In genomic region chr17:33091271-33091670, GRCh38 we compare ENCODE assay signal across 25 cellular contexts.
DNase-seq lines count a peak whose midpoint lies in the region; ATAC-seq, FAIRE-seq and TF ChIP-seq lines count a peak whose summit lies in the region.
"Had no signal": no experiment of that assay in that cellular context is flagged by ENCODE, and none has a peak within 500 bp of the region (broad histone marks: within the 10 kb centered on the region; RNA-seq: fewer than 3 reads in every experiment).

No MANE protein-coding gene starts in this region.

- no peak overlapping the region for H3K4me2 ChIP-seq in PC-3 (ENCODE audit: low read length)
- H3K4me2 ChIP-seq in HepG2 (ENCODE audit: low read depth, low read length) = no peak overlapping the region

- no peaks in the 10 kb centered on the region for H3F3A ChIP-seq in PC-3 (ENCODE audit: low read length, unreplicated experiment)

- intact Hi-C loops in A673 (cut with micrococcal nuclease; ENCODE audit: unreplicated experiment) = no loop called here
- intact Hi-C loops in PC-3 (cut with micrococcal nuclease) = no loop called here
- intact Hi-C loops in HepG2 (cut with micrococcal nuclease; ENCODE audit: unreplicated experiment) = no loop called here
- intact Hi-C loops in left ventricle myocardium inferior (cut with micrococcal nuclease) = no loop called here

- no peaks in the 10 kb centered on the region for H3K9me3 Mint-ChIP-seq in endothelial cell (ENCODE audit: unreplicated experiment)
- H3K9me3 Mint-ChIP-seq in mesothelial cell of epicardium = no peaks in the 10 kb centered on the region
- H3K9me3 Mint-ChIP-seq: IgD-negative memory B cell had no signal

- no peak overlapping the region for H3K27ac ChIP-seq in A673 (ENCODE audit: low read depth, low read length, poor library complexity, severe bottlenecking)
- no peak overlapping the region for H3K27ac ChIP-seq in PC-3 (ENCODE audit: low read length)
- H3K27ac ChIP-seq in HepG2 (ENCODE audit: extremely low read length, insufficient read depth, low read length) = no peak overlapping the region
- H3K27ac ChIP-seq in left ventricle myocardium inferior (replicated peaks) = no peak overlapping the region
- H3K27ac ChIP-seq: C4-2B had no signal

- peaks cover 4% of the 10 kb centered on the region for H3K4me1 ChIP-seq in A673 (ENCODE audit: insufficient read depth, low read length, poor library complexity, severe bottlenecking)
- no peaks in the 10 kb centered on the region for H3K4me1 ChIP-seq in PC-3 (ENCODE audit: insufficient read depth, low read length)
- H3K4me1 ChIP-seq in HepG2 (ENCODE audit: insufficient read depth, low read length) = peaks cover 13% of the 10 kb centered on the region
- no peaks in the 10 kb centered on the region for H3K4me1 ChIP-seq in left ventricle myocardium inferior

- 3% methylated on average over 5 of the region's 5 CpGs for WGBS in HepG2 (ENCODE audit: low lambda C conversion rate)

- no peak for TF ChIP-seq POLR2A in HepG2 (IDR thresholded peaks at IDR 0.05; ENCODE audit: insufficient read depth in 1 of 2, low read depth in 2 of 2, low read length in 2 of 2)

- POLR2A ChIA-PET in A673 (lab: Charles Lee; ENCODE audit: low non-redundant PET) (no interaction called here), PC-3 (lab: Charles Lee; ENCODE audit: unreplicated experiment) (no interaction called here), HepG2 (lab: Yijun Ruan, JAX) (no interaction called here)

- FAIRE-seq in HepG2 (lab: Jason Lieb, UNC) = no peak
- FAIRE-seq: GM12891, RCC 7860 had no signal

- H3K79me2 ChIP-seq in PC-3 (ENCODE audit: low read length) = no peaks in the 10 kb centered on the region
- H3K79me2 ChIP-seq in HepG2 (ENCODE audit: insufficient read depth, low read length) = no peaks in the 10 kb centered on the region

- H3K9me3 ChIP-seq in A673 (ENCODE audit: low read depth, low read length, poor library complexity, severe bottlenecking) (no peaks in the 10 kb centered on the region), PC-3 (ENCODE audit: low read length) (no peaks in the 10 kb centered on the region), HepG2 (ENCODE audit: low read length) (no peaks in the 10 kb centered on the region), left ventricle myocardium inferior (replicated peaks) (no peaks in the 10 kb centered on the region)
- H3K9me3 ChIP-seq: MG63 had no signal

- no peak overlapping the region for H3K4me3 Mint-ChIP-seq in endothelial cell (ENCODE audit: unreplicated experiment)
- H3K4me3 Mint-ChIP-seq in mesothelial cell of epicardium = no peak overlapping the region
- H3K4me3 Mint-ChIP-seq: CD8-positive, alpha-beta memory T cell; IgD-negative memory B cell had no signal

- TF ChIP-seq RAD21 in HepG2 (CRISPR knock-in tag; IDR thresholded peaks at IDR 0.05) = no peak

- BruUV-seq in A673 (replicated peaks; lab: Mats Ljungman, UMichigan) (no TSS peak), PC-3 (replicated peaks; lab: Mats Ljungman, UMichigan) (no TSS peak), HepG2 (replicated peaks; lab: Mats Ljungman, UMichigan) (no TSS peak)

- H2AFZ ChIP-seq in PC-3 (ENCODE audit: low read length) (no peak overlapping the region), HepG2 (ENCODE audit: low read length) (no peak overlapping the region)

- TF ChIP-seq CTCF in A673 (conservative IDR thresholded peaks at IDR 0.05; ENCODE audit: low read depth, low read length) (no peak), PC-3 (conservative IDR thresholded peaks at IDR 0.05; ENCODE audit: low read depth, low read length) (no peak), endothelial cell (IDR thresholded peaks at IDR 0.05; ENCODE audit: unreplicated experiment) (no peak), mesothelial cell of epicardium (IDR thresholded peaks at IDR 0.05; ENCODE audit: unreplicated experiment) (no peak), HepG2 (CRISPR knock-in tag; IDR thresholded peaks at IDR 0.05) (no peak), left ventricle myocardium inferior (IDR thresholded peaks at IDR 0.05; ENCODE audit: borderline replicate concordance) (no peak)

- H3K27me3 Mint-ChIP-seq in endothelial cell (ENCODE audit: unreplicated experiment) = peaks cover 7% of the 10 kb centered on the region
- H3K27me3 Mint-ChIP-seq in mesothelial cell of epicardium (ENCODE audit: low read depth) = peaks cover 28% of the 10 kb centered on the region

- H3K27me3 ChIP-seq in A673 (replicated peaks; ENCODE audit: insufficient read depth, low read depth, low read length, poor library complexity) (no peaks in the 10 kb centered on the region), PC-3 (ENCODE audit: low read length) (peaks cover 42% of the 10 kb centered on the region), HepG2 (ENCODE audit: control insufficient read depth in 1 of 2, insufficient read depth in 2 of 2, low read length in 2 of 2) (no peaks in the 10 kb centered on the region; a peak in 3 of 5 replicates), left ventricle myocardium inferior (ENCODE audit: low read depth) (peaks cover 92% of the 10 kb centered on the region)
- H3K27me3 ChIP-seq: MG63 had no signal

- H4K20me1 ChIP-seq in PC-3 (ENCODE audit: low read length) (no peaks in the 10 kb centered on the region), HepG2 (ENCODE audit: insufficient read depth, low read length) (no peaks in the 10 kb centered on the region)

- H3K36me3 ChIP-seq in A673 (ENCODE audit: insufficient read depth, low read length, poor library complexity, severe bottlenecking) = no peaks in the 10 kb centered on the region
- no peaks in the 10 kb centered on the region for H3K36me3 ChIP-seq in PC-3 (ENCODE audit: low read depth, low read length)
- no peaks in the 10 kb centered on the region for H3K36me3 ChIP-seq in HepG2 (replicated peaks in 1 of 2; ENCODE audit: control insufficient read depth in 1 of 2, insufficient read depth in 2 of 2, low read length in 2 of 2)
- no peaks in the 10 kb centered on the region for H3K36me3 ChIP-seq in left ventricle myocardium inferior
- H3K36me3 ChIP-seq: MG63 had no signal

- CTCF ChIA-PET in A673 (lab: Charles Lee) = no interaction called here
- CTCF ChIA-PET in PC-3 (lab: Charles Lee) = no interaction called here
- CTCF ChIA-PET in HepG2 (lab: Yijun Ruan, JAX; ENCODE audit: low intra/inter-chr PET ratio, low total read pairs) = no interaction called here

- in situ Hi-C loops in HepG2 (cut with HindIII; ENCODE audit: extremely low pct_ligation_motif_present, low pct_unique_long_range_greater_than_20kb) = no loop called here

- TF ChIP-seq EP300 in HepG2 (IDR thresholded peaks at IDR 0.05; ENCODE audit: low read depth in 2 of 2, low read length in 2 of 2) (no peak), HepG2 (CRISPR knock-in tag; IDR thresholded peaks at IDR 0.05; ENCODE audit: borderline replicate concordance) (no peak)

- H3K36me3 Mint-ChIP-seq in endothelial cell (ENCODE audit: low read depth, unreplicated experiment) (no peaks in the 10 kb centered on the region), mesothelial cell of epicardium (no peaks in the 10 kb centered on the region)
- H3K36me3 Mint-ChIP-seq: CD8-positive, alpha-beta memory T cell; IgD-negative memory B cell had no signal

- H3K9me2 ChIP-seq in PC-3 (replicated peaks; ENCODE audit: low read length) = no peaks in the 10 kb centered on the region

- peak overlapping the region; percentile 32 for H3K27ac Mint-ChIP-seq in endothelial cell (ENCODE audit: unreplicated experiment)
- peak overlapping the region; percentile 23 for H3K27ac Mint-ChIP-seq in mesothelial cell of epicardium
- H3K27ac Mint-ChIP-seq: CD8-positive, alpha-beta memory T cell; IgD-negative memory B cell had no signal

- H3K4me1 Mint-ChIP-seq in endothelial cell (ENCODE audit: unreplicated experiment) (no peaks in the 10 kb centered on the region), mesothelial cell of epicardium (peaks cover 7% of the 10 kb centered on the region)
- H3K4me1 Mint-ChIP-seq: CD8-positive, alpha-beta memory T cell; IgD-negative memory B cell had no signal

- H3K4me3 ChIP-seq in A673 (ENCODE audit: low read depth, low read length, poor library complexity, severe bottlenecking) = no peak overlapping the region
- H3K4me3 ChIP-seq in PC-3 (ENCODE audit: low read length) = no peak overlapping the region
- H3K4me3 ChIP-seq in HepG2 (replicated peaks in 1 of 3; ENCODE audit: insufficient read depth in 1 of 3, low read depth in 2 of 3, low read length in 3 of 3) = no peak overlapping the region
- no peak overlapping the region for H3K4me3 ChIP-seq in left ventricle myocardium inferior
- H3K4me3 ChIP-seq: MG63 had no signal

- peak; percentile 57 for DNase-seq in A673 (ENCODE audit: low spot score)
- DNase-seq in PC-3 = peak; percentile 22
- DNase-seq in endothelial cell (ENCODE audit: low spot score) = no peak
- DNase-seq in mesothelial cell of epicardium (ENCODE audit: low spot score in 2 of 2, unreplicated experiment in 2 of 2) = no peak
- no peak for DNase-seq in HepG2 (ENCODE audit: low spot score)
- no peak for DNase-seq in left ventricle myocardium inferior
- DNase-seq: 8988T; AML-193; Calu3; CD8-positive, alpha-beta memory T cell; DMS153; GOT3; HCEC 1CT; MG63; NCI-H1417 treated with DMSO at 0.1 percent for 48 hours; NCI-H187; NCI-H510A; NCI-H748 treated with DMSO at 0.1 percent for 48 hours; NK-92 treated with Interleukin-12 subunit alpha and Interleukin-12 subunit beta, amount 100 ng/mL, for 24 hours; Right ventricle myocardium superior had no signal

- ATAC-seq in PC-3 = no peak
- ATAC-seq in HepG2 = no peak
- no peak for ATAC-seq in HG02798 (IDR thresholded peaks at IDR 0.05; ENCODE audit: poor library complexity, unreplicated experiment)

- H3K9ac ChIP-seq in PC-3 (ENCODE audit: low read length) = no peak overlapping the region
- H3K9ac ChIP-seq in HepG2 (ENCODE audit: insufficient read depth, low read depth, low read length) = no peak overlapping the region

TF ChIP-seq in HepG2, 621 proteins besides CTCF, POLR2A, EP300 and RAD21 (continues in another document):
- TF ChIP-seq ZNF512B (CRISPR knock-in tag; IDR thresholded peaks at IDR 0.05; ENCODE audit: borderline replicate concordance) = no peak

Comparison
In these comparisons a context has a peak if more than half of its experiments do, and no peak if none do; other contexts are left out.
1. DNase-seq: peak in A673 (single experiment) and PC-3 (single experiment); none in endothelial cell (single experiment), mesothelial cell of epicardium (0 of 2), HepG2 (single experiment) and left ventricle myocardium inferior (single experiment).